In genomic region chr20:49368596-49368995, GRCh38 we compare ENCODE assay signal across 28 cellular contexts.
"Had no signal": no experiment of that assay in that cellular context is flagged by ENCODE, and none has a peak within 500 bp of the region (broad histone marks: within the 10 kb centered on the region; RNA-seq: fewer than 3 reads in every experiment).

No MANE protein-coding gene starts in this region.

- H3K27me3 ChIP-seq: pancreas, right lobe of liver, tibial nerve, upper lobe of left lung had no signal

- H3K36me3 ChIP-seq: heart right ventricle, left lung, neutrophil, pancreas, right lobe of liver, thoracic aorta, upper lobe of left lung had no signal

- ATAC-seq: esophagus mucosa; foreskin keratinocyte; heart right ventricle; left cardiac atrium; left lung; naive thymus-derived CD8-positive, alpha-beta T cell; pancreas; right lobe of liver; stimulated activated effector memory CD8-positive, alpha-beta T cell treated with anti-CD3 and anti-CD28 coated beads, Interleukin-12 subunit alpha, Interleukin-12 subunit beta, amount 100 ng/mL, for 72 hours had no signal

- H3K4me3 ChIP-seq: heart right ventricle, left lung, pancreas, right lobe of liver, stomach, thoracic aorta, tibial nerve, upper lobe of left lung had no signal

- H3K27ac ChIP-seq: epithelial cell of prostate, foreskin keratinocyte, heart right ventricle, left lung, neutrophil, pancreas, right lobe of liver, stomach, thoracic aorta, tibial nerve, upper lobe of left lung had no signal

- H3K4me1 ChIP-seq: foreskin keratinocyte, left lung, pancreas, stomach, upper lobe of left lung had no signal

- H3K9me3 ChIP-seq: heart right ventricle, left lung, neutrophil, pancreas, right lobe of liver, stomach, thoracic aorta, tibial nerve, upper lobe of left lung had no signal

- DNase-seq: cerebellar nuclear complex; cortex of kidney; effector CD8-positive, alpha-beta T cell; endodermal cell; foreskin keratinocyte; glutamatergic neuron; heart right ventricle; hippocampal formation; left cardiac atrium; left lung; mesenchymal stem cell; naive thymus-derived CD8-positive, alpha-beta T cell; nephron progenitor cell; pancreas; right lobe of liver; small intestine; stimulated activated CD4-positive, alpha-beta T cell treated with anti-CD3 and anti-CD28 coated beads, Interleukin-12 subunit alpha, Interleukin-12 subunit beta, amount 100 ng/mL, for 4 hours; stimulated activated CD4-positive, alpha-beta T cell treated with anti-CD3 and anti-CD28 coated beads, Interleukin-1b, Interleukin-23, amount 100 ng/mL, for 48 hours; stimulated activated CD4-positive, alpha-beta T cell treated with anti-CD3 and anti-CD28 coated beads, Interleukin-4, amount 100 ng/mL, for 24 hours; stimulated activated naive CD4-positive, alpha-beta T cell treated with Interleukin-2 at 50 U/mL for 16 hours; stomach; upper lobe of left lung had no signal
